Comparison of ENCODE assay signal across 26 cellular contexts in the genomic region with DNA sequence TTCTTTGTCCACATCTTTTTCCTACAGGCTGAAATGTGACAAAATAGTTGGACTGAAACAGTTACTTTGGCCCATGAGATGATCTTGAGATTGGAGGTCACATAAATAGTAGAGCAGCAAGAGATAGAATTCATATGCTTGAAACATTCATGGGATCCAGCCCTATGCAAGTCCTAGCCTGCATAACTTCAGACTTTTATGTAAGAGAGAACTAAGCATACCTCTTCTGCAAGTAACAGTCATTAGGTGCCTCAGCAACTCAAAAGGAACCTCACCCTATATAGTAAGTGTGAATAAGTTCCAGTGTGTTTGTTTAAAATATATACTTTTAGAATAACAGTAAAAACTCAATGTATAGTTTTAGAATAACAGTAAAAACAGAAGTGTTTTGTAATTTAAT.
DNase-seq lines count a peak whose midpoint lies in the region; ATAC-seq, FAIRE-seq and TF ChIP-seq lines count a peak whose summit lies in the region.
"Had no signal": no experiment of that assay in that cellular context is flagged by ENCODE, and none has a peak within 500 bp of the region (broad histone marks: within the 10 kb centered on the region; RNA-seq: fewer than 3 reads in every experiment).

No MANE protein-coding gene starts in this region.

- FAIRE-seq in K562 (lab: Jason Lieb, UNC) = peak; percentile 37
- FAIRE-seq: A549, D721Med, GM12891, GM18507, H1 had no signal

- ATAC-seq in K562 (no peak), T-cell (replicated peaks in 1 of 4) (no peak)
- ATAC-seq: A549 had no signal

- H3K36me3 ChIP-seq in K562 (ENCODE audit: control insufficient read depth, insufficient read depth, low read length) (no peaks in the 10 kb centered on the region), esophagus squamous epithelium (no peaks in the 10 kb centered on the region)
- H3K36me3 ChIP-seq: BE2C; BLaER1 treated with 17β-estradiol and CSF1 and Interleukin-3, amounts not matched to agents 10 nM and 100 nM had no signal

- TF ChIP-seq RAD21 in K562 (CRISPR knock-in tag; conservative IDR thresholded peaks at IDR 0.05 in 1 of 2, IDR thresholded peaks at IDR 0.05 in 1 of 2) = no peak

- no peak for TF ChIP-seq POLR2A in K562 (conservative IDR thresholded peaks at IDR 0.05)
- no peak for TF ChIP-seq POLR2A in esophagus squamous epithelium (IDR thresholded peaks at IDR 0.05)

- no peak overlapping the region for H2AFZ ChIP-seq in K562 (ENCODE audit: low read depth, low read length)
- H2AFZ ChIP-seq: GM23248 had no signal

- intact Hi-C loops in K562 (cut with micrococcal nuclease) = no loop called here
- intact Hi-C loops in esophagus squamous epithelium (cut with DNase I) = no loop called here

- no peak overlapping the region for H3K4me3 ChIP-seq in K562
- no peak overlapping the region for H3K4me3 ChIP-seq in epithelial cell of esophagus (ENCODE audit: low read length)
- H3K4me3 ChIP-seq in esophagus squamous epithelium = no peak overlapping the region
- H3K4me3 ChIP-seq: A549; BLaER1 treated with 17β-estradiol and CSF1 and Interleukin-3, amounts not matched to agents 10 nM and 100 nM; GM23248 had no signal

- no peak overlapping the region for H3K27ac Mint-ChIP-seq in T-cell
- H3K27ac Mint-ChIP-seq: CD4-positive, alpha-beta T cell; CD8-positive, alpha-beta memory T cell had no signal

- no peaks in the 10 kb centered on the region for H4K20me1 ChIP-seq in K562 (replicated peaks; ENCODE audit: control insufficient read depth, insufficient read depth, low read length)
- H4K20me1 ChIP-seq: BLaER1 treated with 17β-estradiol and CSF1 and Interleukin-3, amounts not matched to agents 10 nM and 100 nM had no signal

- H3K9ac ChIP-seq in K562 (ENCODE audit: insufficient read depth in 1 of 2, low read depth in 2 of 2, low read length in 2 of 2) = no peak overlapping the region
- H3K9ac ChIP-seq: BLaER1 treated with 17β-estradiol and CSF1 and Interleukin-3, amounts not matched to agents 10 nM and 100 nM; GM23248 had no signal

- POLR2A ChIA-PET in K562 (lab: Yijun Ruan, JAX) (interaction anchor here (0.7 kb wide), 1 partner anchor 9 kb away, joined by 3 read pairs; no protein-coding TSS in a partner anchor), T-cell (lab: Charles Lee) (no interaction called here)

- no peaks in the 10 kb centered on the region for H3K9me3 ChIP-seq in K562 (replicated peaks; ENCODE audit: control insufficient read depth, insufficient read depth, low read depth, low read length)
- no peaks in the 10 kb centered on the region for H3K9me3 ChIP-seq in esophagus squamous epithelium
- H3K9me3 ChIP-seq: A549; BE2C; BLaER1 treated with 17β-estradiol and CSF1 and Interleukin-3, amounts not matched to agents 10 nM and 100 nM had no signal

- H3K4me3 Mint-ChIP-seq in T-cell = no peak overlapping the region
- H3K4me3 Mint-ChIP-seq: CD14-positive monocyte; CD4-positive, alpha-beta T cell; CD8-positive, alpha-beta memory T cell had no signal

- BruUV-seq in K562 (replicated peaks; lab: Mats Ljungman, UMichigan) = no TSS peak

- H3K4me1 Mint-ChIP-seq in T-cell = no peaks in the 10 kb centered on the region
- H3K4me1 Mint-ChIP-seq: CD14-positive monocyte; CD8-positive, alpha-beta memory T cell had no signal

- H3K27me3 ChIP-seq in K562 (ENCODE audit: control insufficient read depth in 2 of 2, insufficient read depth in 2 of 2, low read length in 2 of 2) (no peaks in the 10 kb centered on the region), esophagus squamous epithelium (no peaks in the 10 kb centered on the region)
- H3K27me3 ChIP-seq: BE2C; BLaER1 treated with 17β-estradiol and CSF1 and Interleukin-3, amounts not matched to agents 10 nM and 100 nM had no signal

- DNase-seq in K562 (ENCODE audit: extremely low read depth in 1 of 4, low spot score in 3 of 4) = no peak
- peak; percentile 77 for DNase-seq in epithelial cell of esophagus (ENCODE audit: low read depth)
- no peak for DNase-seq in esophagus squamous epithelium (lab: John Stamatoyannopoulos, UW)
- DNase-seq in T-cell = no peak
- no peak for DNase-seq in GM19240 (ENCODE audit: insufficient read length, low spot score)
- DNase-seq in HuH-7.5 (ENCODE audit: low spot score) = no peak
- DNase-seq: 8988T; ACHN; AML-193; BE2C; CD4-positive, alpha-beta T cell; CD8-positive, alpha-beta memory T cell; DMS 273 treated with DMSO at 0.1 percent for 48 hours; DMS79; EL; GDM1; GM23248; H7; HCEC 1CT had no signal

- no peaks in the 10 kb centered on the region for H3K9me3 Mint-ChIP-seq in T-cell
- H3K9me3 Mint-ChIP-seq: CD4-positive, alpha-beta T cell had no signal

- no peak for TF ChIP-seq CTCF in K562 (IDR thresholded peaks at IDR 0.05 in 2 of 3, conservative IDR thresholded peaks at IDR 0.05 in 1 of 3; ENCODE audit: insufficient read depth in 2 of 3, low read depth in 1 of 3, low read length in 3 of 3)
- TF ChIP-seq CTCF in epithelial cell of esophagus (IDR thresholded peaks at IDR 0.05; ENCODE audit: insufficient read depth, low read depth, low read length, missing control alignments) = no peak
- TF ChIP-seq CTCF in esophagus squamous epithelium (IDR thresholded peaks at IDR 0.05) = no peak

- no peaks in the 10 kb centered on the region for H3K36me3 Mint-ChIP-seq in T-cell
- H3K36me3 Mint-ChIP-seq: CD14-positive monocyte; CD8-positive, alpha-beta memory T cell had no signal

- H3K9me1 ChIP-seq in K562 (ENCODE audit: control insufficient read depth, insufficient read depth, low read length) = no peaks in the 10 kb centered on the region

- CTCF ChIA-PET in K562 (lab: Yijun Ruan, JAX; ENCODE audit: low intra/inter-chr PET ratio) (no interaction called here), T-cell (lab: Charles Lee) (no interaction called here)

- in situ Hi-C loops in K562 (cut with MboI) = no loop called here

- H3K4me1 ChIP-seq in K562 (replicated peaks in 1 of 2; ENCODE audit: control insufficient read depth in 2 of 2, insufficient read depth in 2 of 2, low read length in 2 of 2) = no peaks in the 10 kb centered on the region
- peaks cover 0 to 20% (median 3%) of the 10 kb centered on the region in 3 donors for H3K4me1 ChIP-seq in esophagus squamous epithelium
- H3K4me1 ChIP-seq: A549; BE2C; BLaER1 treated with 17β-estradiol and CSF1 and Interleukin-3, amounts not matched to agents 10 nM and 100 nM had no signal

- H3K4me2 ChIP-seq in K562 (ENCODE audit: insufficient read depth, low read length) = no peak overlapping the region
- H3K4me2 ChIP-seq: A549; BLaER1 treated with 17β-estradiol and CSF1 and Interleukin-3, amounts not matched to agents 10 nM and 100 nM had no signal

- TF ChIP-seq EP300 in K562 (IDR thresholded peaks at IDR 0.05; ENCODE audit: low read length) = no peak

- H3K27me3 Mint-ChIP-seq in T-cell = peaks cover 2 to 3% of the 10 kb centered on the region in 2 donors
- H3K27me3 Mint-ChIP-seq: CD8-positive, alpha-beta memory T cell had no signal

- H3K79me2 ChIP-seq in K562 (ENCODE audit: control insufficient read depth, insufficient read depth, low read length) = no peaks in the 10 kb centered on the region

- H3K27ac ChIP-seq in K562 (ENCODE audit: extremely low read depth, low read depth, low read length) (no peak overlapping the region), esophagus squamous epithelium (peak overlapping the region in 3 of 4 donors; percentile 34 to 46 (median 34))
- H3K27ac ChIP-seq: A549; BLaER1 treated with 17β-estradiol and CSF1 and Interleukin-3, amounts not matched to agents 10 nM and 100 nM; GM23248 had no signal

TF ChIP-seq in K562, 482 proteins besides CTCF, POLR2A, EP300 and RAD21 (continues in another document):
- TF ChIP-seq ETV1 (tag; conservative IDR thresholded peaks at IDR 0.05; ENCODE audit: low read depth) = no peak
- no peak for TF ChIP-seq JUND (IDR thresholded peaks at IDR 0.05; ENCODE audit: borderline replicate concordance, low read depth, low read length)
- no peak for TF ChIP-seq JUND (tag; IDR thresholded peaks at IDR 0.05; ENCODE audit: borderline replicate concordance, low read depth, low read length)
- no peak for TF ChIP-seq POLR2B (IDR thresholded peaks at IDR 0.05; ENCODE audit: low read depth, partially characterized antibody)
- TF ChIP-seq, protein P1, sequence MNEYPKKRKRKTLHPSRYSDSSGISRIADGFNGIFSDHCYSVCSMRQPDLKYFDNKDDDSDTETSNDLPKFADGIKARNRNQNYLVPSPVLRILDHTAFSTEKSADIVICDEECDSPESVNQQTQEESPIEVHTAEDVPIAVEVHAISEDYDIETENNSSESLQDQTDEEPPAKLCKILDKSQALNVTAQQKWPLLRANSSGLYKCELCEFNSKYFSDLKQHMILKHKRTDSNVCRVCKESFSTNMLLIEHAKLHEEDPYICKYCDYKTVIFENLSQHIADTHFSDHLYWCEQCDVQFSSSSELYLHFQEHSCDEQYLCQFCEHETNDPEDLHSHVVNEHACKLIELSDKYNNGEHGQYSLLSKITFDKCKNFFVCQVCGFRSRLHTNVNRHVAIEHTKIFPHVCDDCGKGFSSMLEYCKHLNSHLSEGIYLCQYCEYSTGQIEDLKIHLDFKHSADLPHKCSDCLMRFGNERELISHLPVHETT (CRISPR knock-in tag; conservative IDR thresholded peaks at IDR 0.05 in 1 of 2, IDR thresholded peaks at IDR 0.05 in 1 of 2) = no peak
- TF ChIP-seq SIX5 (IDR thresholded peaks at IDR 0.05; ENCODE audit: borderline replicate concordance in 1 of 2, insufficient read depth in 1 of 2, low read depth in 1 of 2, low read length in 2 of 2) = no peak
- TF ChIP-seq, protein P2, sequence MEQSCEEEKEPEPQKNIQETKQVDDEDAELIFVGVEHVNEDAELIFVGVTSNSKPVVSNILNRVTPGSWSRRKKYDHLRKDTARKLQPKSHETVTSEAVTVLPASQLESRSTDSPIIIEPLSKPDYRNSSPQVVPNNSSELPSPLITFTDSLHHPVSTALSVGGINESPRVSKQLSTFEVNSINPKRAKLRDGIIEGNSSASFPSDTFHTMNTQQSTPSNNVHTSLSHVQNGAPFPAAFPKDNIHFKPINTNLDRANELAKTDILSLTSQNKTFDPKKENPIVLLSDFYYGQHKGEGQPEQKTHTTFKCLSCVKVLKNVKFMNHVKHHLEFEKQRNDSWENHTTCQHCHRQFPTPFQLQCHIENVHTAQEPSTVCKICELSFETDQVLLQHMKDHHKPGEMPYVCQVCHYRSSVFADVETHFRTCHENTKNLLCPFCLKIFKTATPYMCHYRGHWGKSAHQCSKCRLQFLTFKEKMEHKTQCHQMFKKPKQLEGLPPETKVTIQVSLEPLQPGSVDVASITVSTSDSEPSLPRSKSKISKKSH (CRISPR knock-in tag; IDR thresholded peaks at IDR 0.05) = no peak
- no peak for TF ChIP-seq RFX7 (CRISPR knock-in tag; IDR thresholded peaks at IDR 0.05)
- no peak for TF ChIP-seq ZZZ3 (IDR thresholded peaks at IDR 0.05)
- no peak for TF ChIP-seq ZNF583 (CRISPR knock-in tag; IDR thresholded peaks at IDR 0.05)
- no peak for TF ChIP-seq PTBP1 (IDR thresholded peaks at IDR 0.05; ENCODE audit: low read depth, low read length)
